In genomic region chr4:152885185-152885584, GRCh38 we compare ENCODE assay signal across 32 cellular contexts.
"Had no signal": no experiment of that assay in that cellular context is flagged by ENCODE, and none has a peak within 500 bp of the region (broad histone marks: within the 10 kb centered on the region; RNA-seq: fewer than 3 reads in every experiment).

No MANE protein-coding gene starts in this region.

- DNase-seq: activated CD4-positive, alpha-beta T cell treated with anti-CD3 and anti-CD28 coated beads, Interleukin-2, amount 10 ng/mL, durations not matched to agents 24 days and 14 days; activated CD4-positive, alpha-beta T cell treated with anti-CD3 and anti-CD28 coated beads, Interleukin-2, amount 50 U/mL, for 4 hours; activated CD4-positive, CD25-positive, alpha-beta regulatory T cell; activated CD8-positive, alpha-beta T cell treated with anti-CD3 and anti-CD28 coated beads for 36 hours; activated effector memory CD4-positive, alpha-beta T cell treated with anti-CD3 and anti-CD28 coated beads, Interleukin-2, amount 50 U/mL, for 16 hours; activated naive CD4-positive, alpha-beta T cell; activated naive CD4-positive, alpha-beta T cell treated with anti-CD3 and anti-CD28 coated beads, Interleukin-2, amount 50 U/mL, for 16 hours; activated naive CD8-positive, alpha-beta T cell treated with anti-CD3 and anti-CD28 coated beads for 36 hours; activated T-cell treated with anti-CD3 and anti-CD28 coated beads, Interleukin-2, amount 50 U/mL, for 1 hour; activated T-cell treated with anti-CD3 and anti-CD28 coated beads, Interleukin-2, amount 50 U/mL, for 72 hours; amniotic stem cell; aorta; brain microvascular endothelial cell; central memory CD4-positive, alpha-beta T cell; NCI-H1105; NCI-H1417 treated with DMSO at 0.1 percent for 48 hours; NCI-H1930; NCI-H2081 treated with DMSO at 0.1 percent for 48 hours; NCI-H226; NCI-H524 treated with DMSO at 0.1 percent for 48 hours; NCI-H748 treated with DMSO at 0.1 percent for 48 hours; NK-92 treated with Interleukin-12 subunit alpha and Interleukin-12 subunit beta, amount 100 ng/mL, for 24 hours; PC-9; SIG-M5; SW 1271; T-helper 1 cell; T1000; WERI-Rb-1 had no signal

- H2AFZ ChIP-seq: PC-9 had no signal

- H3K4me2 ChIP-seq: PC-9 had no signal

- FAIRE-seq: RCC 7860 had no signal

- H3K27ac ChIP-seq: brain microvascular endothelial cell, PC-9, RWPE1, WERI-Rb-1 had no signal

- H3K4me3 ChIP-seq: PC-9 had no signal

- H3K27me3 ChIP-seq: brain microvascular endothelial cell had no signal

- ATAC-seq: activated CD8-positive, alpha-beta T cell treated with anti-CD3 and anti-CD28 coated beads for 36 hours; activated T-cell treated with anti-CD3 and anti-CD28 coated beads, Interleukin-2, amount 50 U/mL, for 72 hours; activated T-helper 17 cell treated with anti-CD3 and anti-CD28 coated beads, Interleukin-2, amount 50 U/mL, for 72 hours; Right ventricle myocardium inferior had no signal
